10 cellular contexts compared by ENCODE assay signal in genomic region chr13:49163162-49163561, GRCh38. TPM values are rescaled to one million over a fixed set of nuclear protein-coding genes. Genes with fewer than 3 reads are reported as not detected.
"Had no signal": no experiment of that assay in that cellular context is flagged by ENCODE, and none has a peak within 500 bp of the region (broad histone marks: within the 10 kb centered on the region; RNA-seq: fewer than 3 reads in every experiment).

No MANE protein-coding gene starts in this region.

RNA-seq across cellular contexts. Expression of gene MLNR, which starts 57.0 kb away (rescaled TPM):
- total RNA-seq: subcutaneous adipose tissue, suprapubic skin, temporal lobe, transverse colon, upper lobe of right lung, ureter, urinary bladder, uterus, vagina had no signal
- polyA plus RNA-seq: thymus, urinary bladder had no signal
